1 cellular context compared by ENCODE assay signal in genomic region chr1:54302951-54303843, GRCh38.
TF ChIP-seq lines count a peak whose summit lies in the region.

No MANE protein-coding gene starts in this region.

TF ChIP-seq in IMR-90, 13 proteins besides CTCF, POLR2A, EP300 and RAD21:
- TF ChIP-seq MAFK (IDR thresholded peaks at IDR 0.05; ENCODE audit: low read depth, low read length) (no peak), NFE2L2 (IDR thresholded peaks at IDR 0.05; ENCODE audit: low read depth, low read length) (no peak), MXI1 (IDR thresholded peaks at IDR 0.05; ENCODE audit: borderline replicate concordance, low read depth, low read length) (no peak), RCOR1 (IDR thresholded peaks at IDR 0.05; ENCODE audit: insufficient replicate concordance, low read length) (no peak), MAZ (IDR thresholded peaks at IDR 0.05; ENCODE audit: borderline replicate concordance, low read depth, low read length) (no peak), BHLHE40 (IDR thresholded peaks at IDR 0.05; ENCODE audit: low read depth, low read length) (no peak), USF2 (IDR thresholded peaks at IDR 0.05; ENCODE audit: low read depth, low read length) (no peak), ELK1 (IDR thresholded peaks at IDR 0.05; ENCODE audit: borderline replicate concordance, low read depth, low read length) (no peak), RFX5 (IDR thresholded peaks at IDR 0.05; ENCODE audit: low read depth, low read length) (no peak), CHD1 (IDR thresholded peaks at IDR 0.05; ENCODE audit: low read depth, low read length) (no peak), FOS (IDR thresholded peaks at IDR 0.05; ENCODE audit: low read depth, low read length) (no peak), CEBPB (IDR thresholded peaks at IDR 0.05; ENCODE audit: low read depth, low read length) (no peak), SMC3 (IDR thresholded peaks at IDR 0.05; ENCODE audit: low read depth, low read length) (no peak)
